In the genomic region with DNA sequence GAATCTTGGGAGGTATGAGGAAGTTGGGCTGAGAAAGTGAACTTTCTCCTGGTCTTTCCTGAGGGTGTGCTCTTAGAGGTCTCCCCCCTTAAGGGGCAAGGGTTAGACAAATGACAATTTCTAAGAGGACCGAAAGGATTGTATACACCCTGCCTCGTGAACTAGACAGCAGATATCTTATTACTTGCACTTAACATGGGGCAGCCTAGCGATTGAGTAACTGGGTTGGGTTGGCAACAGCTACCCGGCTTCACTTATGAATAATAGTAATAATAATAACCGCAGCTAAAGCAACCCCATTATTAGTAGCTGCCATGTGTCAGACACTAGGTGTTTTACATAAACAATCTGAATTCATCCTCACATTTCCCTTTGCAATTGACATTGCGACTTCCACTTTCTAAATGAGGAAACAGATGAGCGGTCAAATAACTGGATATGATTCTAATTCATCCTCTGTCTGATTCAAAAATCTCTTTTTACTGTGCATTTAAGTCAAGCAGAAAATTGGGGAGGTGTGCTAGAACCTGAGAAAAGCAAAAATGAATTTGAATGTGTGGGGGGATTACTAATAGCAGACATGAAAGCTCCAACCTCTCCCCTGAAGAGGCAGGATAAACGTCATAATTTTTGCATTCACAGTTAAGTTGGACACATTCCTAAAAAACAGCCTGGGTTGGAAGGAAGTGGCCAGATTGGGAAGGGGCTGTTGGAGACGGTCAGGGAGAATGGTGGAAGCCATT, we compare ENCODE assay signal across 1 cellular context.
TF ChIP-seq lines count a peak whose summit lies in the region.

No MANE protein-coding gene starts in this region.

TF ChIP-seq in GM23338, 12 proteins besides CTCF, POLR2A, EP300 and RAD21:
- TF ChIP-seq, protein P1, sequence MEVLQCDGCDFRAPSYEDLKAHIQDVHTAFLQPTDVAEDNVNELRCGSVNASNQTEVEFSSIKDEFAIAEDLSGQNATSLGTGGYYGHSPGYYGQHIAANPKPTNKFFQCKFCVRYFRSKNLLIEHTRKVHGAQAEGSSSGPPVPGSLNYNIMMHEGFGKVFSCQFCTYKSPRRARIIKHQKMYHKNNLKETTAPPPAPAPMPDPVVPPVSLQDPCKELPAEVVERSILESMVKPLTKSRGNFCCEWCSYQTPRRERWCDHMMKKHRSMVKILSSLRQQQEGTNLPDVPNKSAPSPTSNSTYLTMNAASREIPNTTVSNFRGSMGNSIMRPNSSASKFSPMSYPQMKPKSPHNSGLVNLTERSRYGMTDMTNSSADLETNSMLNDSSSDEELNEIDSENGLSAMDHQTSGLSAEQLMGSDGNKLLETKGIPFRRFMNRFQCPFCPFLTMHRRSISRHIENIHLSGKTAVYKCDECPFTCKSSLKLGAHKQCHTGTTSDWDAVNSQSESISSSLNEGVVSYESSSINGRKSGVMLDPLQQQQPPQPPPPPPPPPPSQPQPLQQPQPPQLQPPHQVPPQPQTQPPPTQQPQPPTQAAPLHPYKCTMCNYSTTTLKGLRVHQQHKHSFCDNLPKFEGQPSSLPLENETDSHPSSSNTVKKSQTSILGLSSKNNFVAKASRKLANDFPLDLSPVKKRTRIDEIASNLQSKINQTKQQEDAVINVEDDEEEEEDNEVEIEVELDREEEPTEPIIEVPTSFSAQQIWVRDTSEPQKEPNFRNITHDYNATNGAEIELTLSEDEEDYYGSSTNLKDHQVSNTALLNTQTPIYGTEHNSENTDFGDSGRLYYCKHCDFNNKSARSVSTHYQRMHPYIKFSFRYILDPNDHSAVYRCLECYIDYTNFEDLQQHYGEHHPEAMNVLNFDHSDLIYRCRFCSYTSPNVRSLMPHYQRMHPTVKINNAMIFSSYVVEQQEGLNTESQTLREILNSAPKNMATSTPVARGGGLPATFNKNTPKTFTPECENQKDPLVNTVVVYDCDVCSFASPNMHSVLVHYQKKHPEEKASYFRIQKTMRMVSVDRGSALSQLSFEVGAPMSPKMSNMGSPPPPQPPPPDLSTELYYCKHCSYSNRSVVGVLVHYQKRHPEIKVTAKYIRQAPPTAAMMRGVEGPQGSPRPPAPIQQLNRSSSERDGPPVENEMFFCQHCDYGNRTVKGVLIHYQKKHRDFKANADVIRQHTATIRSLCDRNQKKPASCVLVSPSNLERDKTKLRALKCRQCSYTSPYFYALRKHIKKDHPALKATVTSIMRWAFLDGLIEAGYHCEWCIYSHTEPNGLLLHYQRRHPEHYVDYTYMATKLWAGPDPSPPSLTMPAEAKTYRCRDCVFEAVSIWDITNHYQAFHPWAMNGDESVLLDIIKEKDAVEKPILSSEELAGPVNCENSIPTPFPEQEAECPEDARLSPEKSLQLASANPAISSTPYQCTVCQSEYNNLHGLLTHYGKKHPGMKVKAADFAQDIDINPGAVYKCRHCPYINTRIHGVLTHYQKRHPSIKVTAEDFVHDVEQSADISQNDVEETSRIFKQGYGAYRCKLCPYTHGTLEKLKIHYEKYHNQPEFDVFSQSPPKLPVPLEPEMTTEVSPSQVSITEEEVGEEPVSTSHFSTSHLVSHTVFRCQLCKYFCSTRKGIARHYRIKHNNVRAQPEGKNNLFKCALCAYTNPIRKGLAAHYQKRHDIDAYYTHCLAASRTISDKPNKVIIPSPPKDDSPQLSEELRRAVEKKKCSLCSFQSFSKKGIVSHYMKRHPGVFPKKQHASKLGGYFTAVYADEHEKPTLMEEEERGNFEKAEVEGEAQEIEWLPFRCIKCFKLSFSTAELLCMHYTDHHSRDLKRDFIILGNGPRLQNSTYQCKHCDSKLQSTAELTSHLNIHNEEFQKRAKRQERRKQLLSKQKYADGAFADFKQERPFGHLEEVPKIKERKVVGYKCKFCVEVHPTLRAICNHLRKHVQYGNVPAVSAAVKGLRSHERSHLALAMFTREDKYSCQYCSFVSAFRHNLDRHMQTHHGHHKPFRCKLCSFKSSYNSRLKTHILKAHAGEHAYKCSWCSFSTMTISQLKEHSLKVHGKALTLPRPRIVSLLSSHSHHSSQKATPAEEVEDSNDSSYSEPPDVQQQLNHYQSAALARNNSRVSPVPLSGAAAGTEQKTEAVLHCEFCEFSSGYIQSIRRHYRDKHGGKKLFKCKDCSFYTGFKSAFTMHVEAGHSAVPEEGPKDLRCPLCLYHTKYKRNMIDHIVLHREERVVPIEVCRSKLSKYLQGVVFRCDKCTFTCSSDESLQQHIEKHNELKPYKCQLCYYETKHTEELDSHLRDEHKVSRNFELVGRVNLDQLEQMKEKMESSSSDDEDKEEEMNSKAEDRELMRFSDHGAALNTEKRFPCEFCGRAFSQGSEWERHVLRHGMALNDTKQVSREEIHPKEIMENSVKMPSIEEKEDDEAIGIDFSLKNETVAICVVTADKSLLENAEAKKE (CRISPR knock-in tag; IDR thresholded peaks at IDR 0.05) = no peak
- TF ChIP-seq ZNF114 (CRISPR knock-in tag; IDR thresholded peaks at IDR 0.05) = no peak
- TF ChIP-seq, protein P2, sequence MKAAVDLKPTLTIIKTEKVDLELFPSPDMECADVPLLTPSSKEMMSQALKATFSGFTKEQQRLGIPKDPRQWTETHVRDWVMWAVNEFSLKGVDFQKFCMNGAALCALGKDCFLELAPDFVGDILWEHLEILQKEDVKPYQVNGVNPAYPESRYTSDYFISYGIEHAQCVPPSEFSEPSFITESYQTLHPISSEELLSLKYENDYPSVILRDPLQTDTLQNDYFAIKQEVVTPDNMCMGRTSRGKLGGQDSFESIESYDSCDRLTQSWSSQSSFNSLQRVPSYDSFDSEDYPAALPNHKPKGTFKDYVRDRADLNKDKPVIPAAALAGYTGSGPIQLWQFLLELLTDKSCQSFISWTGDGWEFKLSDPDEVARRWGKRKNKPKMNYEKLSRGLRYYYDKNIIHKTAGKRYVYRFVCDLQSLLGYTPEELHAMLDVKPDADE (IDR thresholded peaks at IDR 0.05) = no peak
- TF ChIP-seq NANOG (IDR thresholded peaks at IDR 0.05; ENCODE audit: borderline replicate concordance) = no peak
- TF ChIP-seq JUNB (IDR thresholded peaks at IDR 0.05; ENCODE audit: unreplicated experiment) = no peak
- no peak for TF ChIP-seq CREB1 (CRISPR knock-in tag; IDR thresholded peaks at IDR 0.05; ENCODE audit: low read depth)
- TF ChIP-seq, protein P3, sequence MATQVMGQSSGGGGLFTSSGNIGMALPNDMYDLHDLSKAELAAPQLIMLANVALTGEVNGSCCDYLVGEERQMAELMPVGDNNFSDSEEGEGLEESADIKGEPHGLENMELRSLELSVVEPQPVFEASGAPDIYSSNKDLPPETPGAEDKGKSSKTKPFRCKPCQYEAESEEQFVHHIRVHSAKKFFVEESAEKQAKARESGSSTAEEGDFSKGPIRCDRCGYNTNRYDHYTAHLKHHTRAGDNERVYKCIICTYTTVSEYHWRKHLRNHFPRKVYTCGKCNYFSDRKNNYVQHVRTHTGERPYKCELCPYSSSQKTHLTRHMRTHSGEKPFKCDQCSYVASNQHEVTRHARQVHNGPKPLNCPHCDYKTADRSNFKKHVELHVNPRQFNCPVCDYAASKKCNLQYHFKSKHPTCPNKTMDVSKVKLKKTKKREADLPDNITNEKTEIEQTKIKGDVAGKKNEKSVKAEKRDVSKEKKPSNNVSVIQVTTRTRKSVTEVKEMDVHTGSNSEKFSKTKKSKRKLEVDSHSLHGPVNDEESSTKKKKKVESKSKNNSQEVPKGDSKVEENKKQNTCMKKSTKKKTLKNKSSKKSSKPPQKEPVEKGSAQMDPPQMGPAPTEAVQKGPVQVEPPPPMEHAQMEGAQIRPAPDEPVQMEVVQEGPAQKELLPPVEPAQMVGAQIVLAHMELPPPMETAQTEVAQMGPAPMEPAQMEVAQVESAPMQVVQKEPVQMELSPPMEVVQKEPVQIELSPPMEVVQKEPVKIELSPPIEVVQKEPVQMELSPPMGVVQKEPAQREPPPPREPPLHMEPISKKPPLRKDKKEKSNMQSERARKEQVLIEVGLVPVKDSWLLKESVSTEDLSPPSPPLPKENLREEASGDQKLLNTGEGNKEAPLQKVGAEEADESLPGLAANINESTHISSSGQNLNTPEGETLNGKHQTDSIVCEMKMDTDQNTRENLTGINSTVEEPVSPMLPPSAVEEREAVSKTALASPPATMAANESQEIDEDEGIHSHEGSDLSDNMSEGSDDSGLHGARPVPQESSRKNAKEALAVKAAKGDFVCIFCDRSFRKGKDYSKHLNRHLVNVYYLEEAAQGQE (IDR thresholded peaks at IDR 0.05; ENCODE audit: unreplicated experiment) = no peak
- no peak for TF ChIP-seq EZH2 (IDR thresholded peaks at IDR 0.05; ENCODE audit: low read depth, unreplicated experiment)
